8 cellular contexts compared by ENCODE assay signal in the genomic region with DNA sequence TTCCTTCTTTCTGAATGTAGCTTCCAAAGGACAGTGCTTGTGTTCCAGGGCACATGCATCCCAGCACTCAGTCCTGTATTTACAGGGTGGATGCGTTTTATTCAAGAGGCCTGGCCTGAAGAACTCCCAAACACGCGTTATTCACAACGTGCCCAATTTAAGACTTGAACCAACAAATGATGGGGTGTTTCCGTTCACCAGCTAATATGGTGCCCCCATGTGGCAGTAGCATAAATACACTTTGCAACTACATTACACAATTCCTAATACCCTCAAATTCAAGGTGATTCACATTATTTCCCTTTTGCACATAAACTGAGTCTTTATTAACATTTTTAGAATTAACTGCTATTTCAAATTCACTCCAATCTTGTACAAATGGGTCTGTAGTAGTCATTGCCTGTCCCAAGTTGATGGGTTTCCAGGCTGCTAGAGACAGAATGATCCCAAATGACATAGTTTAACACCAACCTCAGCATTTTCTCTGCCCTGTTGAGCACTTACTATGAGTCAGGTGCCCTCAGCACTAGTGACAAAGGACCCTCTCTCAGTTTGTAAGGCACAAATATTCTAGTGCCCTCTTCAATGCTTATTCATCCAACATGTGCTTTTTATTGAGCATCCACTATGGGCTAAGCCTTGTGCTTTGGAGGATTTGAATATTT. TPM values are rescaled to one million over a fixed set of nuclear protein-coding genes. Genes with fewer than 3 reads are reported as not detected.
DNase-seq lines count a peak whose midpoint lies in the region; ATAC-seq and TF ChIP-seq lines count a peak whose summit lies in the region.

No MANE protein-coding gene starts in this region.

- no peaks in the 10 kb centered on the region for H3K4me1 ChIP-seq in HCT116 (ENCODE audit: control insufficient read depth in 1 of 2, insufficient read depth in 2 of 2, low read length in 2 of 2)
- no peaks in the 10 kb centered on the region for H3K4me1 ChIP-seq in gastroesophageal sphincter

- H3K4me2 ChIP-seq in HCT116 (ENCODE audit: low read length): no peak overlapping the region

- CTCF ChIA-PET in HCT116 (lab: Charles Lee): interaction anchor here (0.8 to 2.6 kb wide), 21 partner anchors 10 to 172 kb away, joined by 3 to 16 read pairs (median 4); a partner anchor contains a TSS

- no peaks in the 10 kb centered on the region for H3K79me2 ChIP-seq in HCT116 (ENCODE audit: insufficient read depth, low read length)

- no peaks in the 10 kb centered on the region for H3K36me3 Mint-ChIP-seq in CD14-positive monocyte

- peaks cover 2 to 12% (median 12%) of the 10 kb centered on the region in 3 donors for H3K27me3 Mint-ChIP-seq in CD14-positive monocyte (ENCODE audit: low read depth in 3 of 3)

- H3K9ac ChIP-seq in HCT116 (ENCODE audit: low read length): no peak overlapping the region

- no peaks in the 10 kb centered on the region for H3K9me2 ChIP-seq in HCT116 (ENCODE audit: insufficient read depth)

- H3K9me3 ChIP-seq in HCT116 (ENCODE audit: control insufficient read depth in 1 of 2, insufficient read depth in 1 of 2, low read depth in 1 of 2, low read length in 2 of 2): no peaks in the 10 kb centered on the region
- H3K9me3 ChIP-seq in WERI-Rb-1 (ENCODE audit: severe bottlenecking): no peaks in the 10 kb centered on the region
- H3K9me3 ChIP-seq in gastroesophageal sphincter: no peaks in the 10 kb centered on the region

- no TSS peak for BruUV-seq in HCT116 (replicated peaks; lab: Mats Ljungman, UMichigan)

- H3K4me3 ChIP-seq in HCT116 (replicated peaks in 1 of 2; ENCODE audit: low read depth in 1 of 2, low read length in 2 of 2) (no peak overlapping the region), WERI-Rb-1 (ENCODE audit: low read depth, low read length) (no peak overlapping the region), gastroesophageal sphincter (no peak overlapping the region)

- H3K27ac ChIP-seq in HCT116 (ENCODE audit: low read depth, low read length) (no peak overlapping the region), WERI-Rb-1 (no peak overlapping the region), gastroesophageal sphincter (no peak overlapping the region)

- RAD21 ChIA-PET in HCT116 (lab: Charles Lee; ENCODE audit: low non-redundant PET in 1 of 2, low total read pairs in 2 of 2, uncharacterized antibody in 2 of 2, unreplicated experiment in 2 of 2): no interaction called here

- intact Hi-C loops in CD14-positive monocyte (cut with micrococcal nuclease): no loop called here
- intact Hi-C loops in HCT116 (cut with micrococcal nuclease): loop anchor here (1.0 kb wide), 3 partner anchors 31 to 172 kb away; no protein-coding TSS in a partner anchor

- TF ChIP-seq CTCF in CD14-positive monocyte (IDR thresholded peaks at IDR 0.05): peak; percentile 65
- peak; percentile 74 to 88 (median 77) for TF ChIP-seq CTCF in HCT116 (IDR thresholded peaks at IDR 0.05 in 2 of 3, conservative IDR thresholded peaks at IDR 0.05 in 1 of 3; ENCODE audit: borderline replicate concordance in 1 of 3, insufficient read depth in 1 of 3, low read depth in 2 of 3, low read length in 2 of 3)
- peak; percentile 29; the same call in 1 of the 2 replicates for TF ChIP-seq CTCF in WERI-Rb-1 (IDR thresholded peaks at IDR 0.05; ENCODE audit: low read depth, low read length)
- TF ChIP-seq CTCF in gastroesophageal sphincter (IDR thresholded peaks at IDR 0.05): peak in 2 of 4 experiments; percentile 29 to 33

- no peak for DNase-seq in CD14-positive monocyte (ENCODE audit: low spot score)
- DNase-seq in HCT116 (ENCODE audit: low read depth, low spot score): peak; percentile 64
- DNase-seq in WERI-Rb-1: no peak
- peak; percentile 41 for DNase-seq in kidney tubule cell (ENCODE audit: low spot score)
- no peak for DNase-seq in stimulated activated CD4-positive, alpha-beta T cell treated with anti-CD3 and anti-CD28 coated beads, Interleukin-2, amount 100 ng/mL, for 24 hours
- DNase-seq in cerebellum (ENCODE audit: low spot score): no peak

- peaks cover 54% of the 10 kb centered on the region for H3K27me3 ChIP-seq in HCT116 (ENCODE audit: insufficient read depth, low read length)
- no peaks in the 10 kb centered on the region for H3K27me3 ChIP-seq in WERI-Rb-1 (ENCODE audit: insufficient read depth, low read depth, severe bottlenecking)
- H3K27me3 ChIP-seq in gastroesophageal sphincter: peaks cover 9% of the 10 kb centered on the region

- no peak overlapping the region for H3K27ac Mint-ChIP-seq in CD14-positive monocyte

- POLR2A ChIA-PET in HCT116 (lab: Charles Lee): interaction anchor here (1.2 kb wide), 1 partner anchor 25 kb away, joined by 3 read pairs; no protein-coding TSS in a partner anchor

- peaks cover 0 to 2% (median 0%) of the 10 kb centered on the region in 7 donors for H3K9me3 Mint-ChIP-seq in CD14-positive monocyte

- no peaks in the 10 kb centered on the region for H4K20me1 ChIP-seq in HCT116 (ENCODE audit: insufficient read depth)

- TF ChIP-seq EP300 in gastroesophageal sphincter (IDR thresholded peaks at IDR 0.05): no peak

- peak; percentile 85 for ATAC-seq in HCT116
- ATAC-seq in gastroesophageal sphincter: no peak
- ATAC-seq in HG02884 (IDR thresholded peaks at IDR 0.05; ENCODE audit: unreplicated experiment): no peak

- no peak overlapping the region for H3K4me3 Mint-ChIP-seq in CD14-positive monocyte

- H2AFZ ChIP-seq in HCT116 (ENCODE audit: low read depth, low read length, poor library complexity, severe bottlenecking): peak overlapping the region; percentile 20

- H3K4me1 Mint-ChIP-seq in CD14-positive monocyte: no peaks in the 10 kb centered on the region

- H3K36me3 ChIP-seq in HCT116 (ENCODE audit: control insufficient read depth in 1 of 2, insufficient read depth in 2 of 2, low read length in 2 of 2) (no peaks in the 10 kb centered on the region), WERI-Rb-1 (no peaks in the 10 kb centered on the region), gastroesophageal sphincter (no peaks in the 10 kb centered on the region)

- TF ChIP-seq POLR2A in HCT116 (IDR thresholded peaks at IDR 0.05; ENCODE audit: borderline replicate concordance, extremely low read depth, insufficient read depth, insufficient read length): no peak
- TF ChIP-seq POLR2A in gastroesophageal sphincter (IDR thresholded peaks at IDR 0.05): no peak

- peak; percentile 81 for TF ChIP-seq RAD21 in HCT116 (IDR thresholded peaks at IDR 0.05; ENCODE audit: low read depth)

- WGBS in gastroesophageal sphincter (ENCODE audit: low coverage in 1 of 2), 2 donors: 39 to 42% methylated on average over 5 of the region's 5 CpGs

TF ChIP-seq in HCT116, 20 proteins besides CTCF, POLR2A, EP300 and RAD21:
- TF ChIP-seq, protein P1, sequence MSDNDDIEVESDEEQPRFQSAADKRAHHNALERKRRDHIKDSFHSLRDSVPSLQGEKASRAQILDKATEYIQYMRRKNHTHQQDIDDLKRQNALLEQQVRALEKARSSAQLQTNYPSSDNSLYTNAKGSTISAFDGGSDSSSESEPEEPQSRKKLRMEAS (IDR thresholded peaks at IDR 0.05): 0 out of 2 replicates have a peak, but pooled peaks have one; percentile 28
- TF ChIP-seq CBX3 (IDR thresholded peaks at IDR 0.05; ENCODE audit: low read depth) (peak; percentile 49; the same call in 1 of the 2 replicates), CEBPB (IDR thresholded peaks at IDR 0.05; ENCODE audit: low read depth) (peak; percentile 77; the same call in 1 of the 2 replicates), ZFX (IDR thresholded peaks at IDR 0.05) (no peak), EGR1 (IDR thresholded peaks at IDR 0.05; ENCODE audit: low read depth) (no peak)

RNA-seq across cellular contexts. Expression of a gene that starts 26.9 kb away (rescaled TPM):
- not detected for polyA plus RNA-seq in CD14-positive monocyte
- total RNA-seq in HCT116 (2021; ENCODE audit: unreplicated experiment): not detected
- not detected in 2 replicates for polyA plus RNA-seq in HCT116 (2012)
- total RNA-seq in gastroesophageal sphincter: under 1 TPM in 1 of 4 donors, not detected in 3; 0.40 TPM
- 0.54 TPM for total RNA-seq in cerebellum

RNA-seq across cellular contexts. Expression of a gene that starts 50.7 kb away (rescaled TPM):
- not detected for polyA plus RNA-seq in CD14-positive monocyte
- total RNA-seq in HCT116 (2021; ENCODE audit: unreplicated experiment): 17.4 TPM
- polyA plus RNA-seq in HCT116 (2012): 11.0 and 11.9 TPM in 2 replicates
- total RNA-seq in gastroesophageal sphincter: 1 to 10 TPM in 3 of 4 donors, under 1 TPM in 1; 0.62 to 2.1 (median 1.7) TPM
- 0.82 TPM for total RNA-seq in cerebellum

Comparison
In these comparisons a context has a peak if more than half of its experiments do, and no peak if none do; other contexts are left out.
1. DNase-seq: peak in HCT116 (single experiment) and kidney tubule cell (single experiment); none in CD14-positive monocyte (single experiment), WERI-Rb-1 (single experiment), stimulated activated CD4-positive, alpha-beta T cell treated with anti-CD3 and anti-CD28 coated beads, Interleukin-2, amount 100 ng/mL, for 24 hours (0 of 2) and cerebellum (single experiment).